Comparison of ENCODE assay signal across 9 cellular contexts in genomic region chr3:152499796-152500385, GRCh38.
"Had no signal": no experiment of that assay in that cellular context is flagged by ENCODE, and none has a peak within 500 bp of the region (broad histone marks: within the 10 kb centered on the region; RNA-seq: fewer than 3 reads in every experiment).

No MANE protein-coding gene starts in this region.

- H3K27me3 ChIP-seq: cardiac muscle cell, esophagus muscularis mucosa had no signal

- H3K27ac ChIP-seq: cardiac muscle cell, esophagus muscularis mucosa, parathyroid adenoma had no signal

- H3K4me3 Mint-ChIP-seq: activated naive CD4-positive, alpha-beta T cell treated with anti-CD3 and anti-CD28 coated beads for 36 hours; neural crest cell had no signal

- DNase-seq: activated naive CD4-positive, alpha-beta T cell treated with anti-CD3 and anti-CD28 coated beads for 36 hours; activated T-cell treated with anti-CD3 and anti-CD28 coated beads for 4 hours; stimulated activated CD4-positive, alpha-beta T cell treated with anti-CD3 and anti-CD28 coated beads, Interleukin-12 subunit alpha, Interleukin-12 subunit beta, amount 100 ng/mL, for 4 hours; stimulated activated CD4-positive, alpha-beta T cell treated with anti-CD3 and anti-CD28 coated beads, Interleukin-2, amount 100 ng/mL, for 24 hours had no signal

- H3K36me3 ChIP-seq: cardiac muscle cell, esophagus muscularis mucosa had no signal

- H3K27ac Mint-ChIP-seq: activated naive CD4-positive, alpha-beta T cell treated with anti-CD3 and anti-CD28 coated beads for 36 hours; activated T-helper 2 cell treated with anti-CD3 and anti-CD28 coated beads, Interferon-gamma antibody, Interleukin-2, Interleukin-4, amounts not matched to agents 10 μg/mL and 5 μg/mL and 100 μg/mL, durations not matched to agents 14 hours and 24 hours and 36 hours had no signal

- H3K9me3 Mint-ChIP-seq: activated T-helper 2 cell treated with anti-CD3 and anti-CD28 coated beads, Interferon-gamma antibody, Interleukin-2, Interleukin-4, amounts not matched to agents 10 μg/mL and 5 μg/mL and 100 μg/mL, durations not matched to agents 14 hours and 24 hours and 36 hours had no signal

- H3K4me1 ChIP-seq: parathyroid adenoma had no signal

- H3K4me3 ChIP-seq: cardiac muscle cell, esophagus muscularis mucosa had no signal
